ENCODE assay signal across 9 cellular contexts in the genomic region with DNA sequence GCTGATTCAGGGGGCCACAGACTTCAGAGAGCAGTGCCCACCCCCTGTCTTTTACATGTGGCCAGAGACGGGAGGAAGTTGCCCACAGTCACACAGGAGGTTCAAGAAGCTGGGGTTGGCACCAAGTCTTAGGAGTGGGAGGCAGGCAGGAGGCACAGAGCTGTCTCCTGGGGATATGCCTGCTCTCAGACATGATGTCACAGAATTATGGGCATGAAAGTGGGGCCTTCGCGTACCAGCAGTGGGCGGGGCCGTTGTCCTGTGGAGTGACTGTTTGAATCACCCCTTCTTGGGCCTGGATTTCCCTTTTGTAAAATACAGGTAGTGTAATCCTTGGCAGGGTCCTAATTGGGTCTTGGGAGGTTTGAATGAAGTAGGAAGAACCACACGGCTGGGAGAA.
A peak's percentile ranks its signal among the peaks of the same experiment; 100 is the strongest.
DNase-seq lines count a peak whose midpoint lies in the region; ATAC-seq, FAIRE-seq and TF ChIP-seq lines count a peak whose summit lies in the region.
"Had no signal": no experiment of that assay in that cellular context is flagged by ENCODE, and none has a peak within 500 bp of the region (broad histone marks: within the 10 kb centered on the region; RNA-seq: fewer than 3 reads in every experiment).

No MANE protein-coding gene starts in this region.

- TF ChIP-seq EP300 in suprapubic skin (IDR thresholded peaks at IDR 0.05), result no peak

- FAIRE-seq in D721Med (lab: Jason Lieb, UNC), result no peak

- H3K36me3 ChIP-seq in suprapubic skin, result peaks cover 7% of the 10 kb centered on the region

- H3K9me3 ChIP-seq in suprapubic skin, result no peaks in the 10 kb centered on the region

- no peak for TF ChIP-seq POLR2A in NB4 (IDR thresholded peaks at IDR 0.05; ENCODE audit: extremely low read depth, insufficient read length)
- TF ChIP-seq POLR2A in suprapubic skin (IDR thresholded peaks at IDR 0.05), result no peak

- peak; percentile 90 for DNase-seq in NB4 (ENCODE audit: low read depth)
- peak; percentile 27 for DNase-seq in fibroblast of mammary gland (ENCODE audit: low read depth)
- DNase-seq in suprapubic skin (ENCODE audit: low spot score in 2 of 2), result no peak
- DNase-seq in D721Med (ENCODE audit: insufficient read length, low spot score), result no peak
- DNase-seq in activated CD4-positive, alpha-beta T cell treated with anti-CD3 and anti-CD28 coated beads for 1 hour, result no peak
- DNase-seq in stimulated activated CD4-positive, alpha-beta T cell treated with anti-CD3 and anti-CD28 coated beads, Interleukin-12 subunit alpha, Interleukin-12 subunit beta, amount 100 ng/mL, for 4 hours, result no peak

- 55% methylated on average over 6 of the region's 6 CpGs for WGBS in suprapubic skin

- peak overlapping the region; percentile 61 for H3K27ac ChIP-seq in suprapubic skin
- H3K27ac ChIP-seq: KMS-11 had no signal

- peaks cover 87% of the 10 kb centered on the region for H3K4me1 ChIP-seq in suprapubic skin

- H3K4me3 ChIP-seq in GM12875 (ENCODE audit: low read depth, low read length), result peak overlapping the region; percentile 6
- peak overlapping the region; percentile 38 for H3K4me3 ChIP-seq in NB4 (ENCODE audit: low read depth, low read length)
- no peak overlapping the region for H3K4me3 ChIP-seq in fibroblast of mammary gland (ENCODE audit: control insufficient read depth, low read depth, low read length)
- H3K4me3 ChIP-seq in suprapubic skin, result no peak overlapping the region

- ATAC-seq in GM21737 (IDR thresholded peaks at IDR 0.05; ENCODE audit: unreplicated experiment), result peak; percentile 36

- no peak for TF ChIP-seq CTCF in GM12875 (IDR thresholded peaks at IDR 0.05; ENCODE audit: borderline replicate concordance, insufficient read depth, low read depth, low read length)
- TF ChIP-seq CTCF in NB4 (IDR thresholded peaks at IDR 0.05; ENCODE audit: low read depth, low read length), result no peak
- TF ChIP-seq CTCF in fibroblast of mammary gland (conservative IDR thresholded peaks at IDR 0.05; ENCODE audit: control insufficient read depth, insufficient read depth, low read depth, low read length), result no peak
- TF ChIP-seq CTCF in suprapubic skin (IDR thresholded peaks at IDR 0.05), result no peak
- no peak for TF ChIP-seq CTCF in D721Med (IDR thresholded peaks at IDR 0.05; ENCODE audit: insufficient read depth, missing control alignments)

- no peaks in the 10 kb centered on the region for H3K27me3 ChIP-seq in suprapubic skin

Comparison
In these comparisons a context has a peak if more than half of its experiments do, and no peak if none do; other contexts are left out.
1. H3K4me3 ChIP-seq: peak in GM12875 (single experiment) and NB4 (single experiment); none in fibroblast of mammary gland (single experiment) and suprapubic skin (single experiment).
2. DNase-seq: peak in NB4 (single experiment) and fibroblast of mammary gland (single experiment); none in suprapubic skin (0 of 2), D721Med (single experiment), activated CD4-positive, alpha-beta T cell treated with anti-CD3 and anti-CD28 coated beads for 1 hour (single experiment) and stimulated activated CD4-positive, alpha-beta T cell treated with anti-CD3 and anti-CD28 coated beads, Interleukin-12 subunit alpha, Interleukin-12 subunit beta, amount 100 ng/mL, for 4 hours (single experiment).